In genomic region chr5:53438486-53439472, GRCh38 we compare ENCODE assay signal across 21 cellular contexts. TPM values are rescaled to one million over a fixed set of nuclear protein-coding genes. Genes with fewer than 3 reads are reported as not detected.
DNase-seq lines count a peak whose midpoint lies in the region; ATAC-seq and TF ChIP-seq lines count a peak whose summit lies in the region.
"Had no signal": no experiment of that assay in that cellular context is flagged by ENCODE, and none has a peak within 500 bp of the region (broad histone marks: within the 10 kb centered on the region; RNA-seq: fewer than 3 reads in every experiment).

No MANE protein-coding gene starts in this region.

- no peaks in the 10 kb centered on the region for H3K36me3 ChIP-seq in BLaER1 treated with 17β-estradiol and CSF1 and Interleukin-3, amounts not matched to agents 10 nM and 100 nM
- H3K36me3 ChIP-seq in mammary epithelial cell (ENCODE audit: insufficient read depth, low read length) (no peaks in the 10 kb centered on the region), mesendoderm (ENCODE audit: control insufficient read depth, insufficient read depth, low read length) (no peaks in the 10 kb centered on the region), Karpas-422 (ENCODE audit: insufficient read depth, low read length) (no peaks in the 10 kb centered on the region)
- H3K36me3 ChIP-seq: BE2C, gastrocnemius medialis, HAP-1, vagina had no signal

- no peak overlapping the region for H3K56ac ChIP-seq in mesendoderm (ENCODE audit: low read length)

- no peak overlapping the region for H4K8ac ChIP-seq in mesendoderm (ENCODE audit: low read depth, low read length)

- dilution Hi-C loops in mammary epithelial cell (cut with HindIII; ENCODE audit: low sequenced_read_pairs), result no loop called here

- H3K9me2 ChIP-seq in Karpas-422 (replicated peaks; ENCODE audit: insufficient read depth, low read length), result no peaks in the 10 kb centered on the region

- H3K27ac ChIP-seq in BLaER1 treated with 17β-estradiol and CSF1 and Interleukin-3, amounts not matched to agents 10 nM and 100 nM, result peak overlapping the region in 5 of 11 experiments; percentile 25 to 56 (median 44); a peak in 6 of 22 replicates
- H3K27ac ChIP-seq in mammary epithelial cell (ENCODE audit: insufficient read depth, low read depth, low read length) (peak overlapping the region; percentile 24), mesendoderm (ENCODE audit: low read depth, low read length) (no peak overlapping the region), Karpas-422 (ENCODE audit: low read length) (no peak overlapping the region)
- H3K27ac ChIP-seq: gastrocnemius medialis, vagina, VCaP had no signal

- TF ChIP-seq CTCF in mammary epithelial cell (conservative IDR thresholded peaks at IDR 0.05 in 1 of 2, IDR thresholded peaks at IDR 0.05 in 1 of 2; ENCODE audit: extremely low read depth in 1 of 2, insufficient read depth in 1 of 2, low read depth in 1 of 2, low read length in 2 of 2), result peak in 1 of 2 donors; percentile 13

- peak; percentile 7 for DNase-seq in NAMALWA (ENCODE audit: low spot score)
- peak; percentile 64 for DNase-seq in mammary epithelial cell
- DNase-seq in mesendoderm, result no peak
- DNase-seq in KG1 (lab: John Stamatoyannopoulos, UW), result no peak
- DNase-seq in activated T-cell treated with anti-CD3 and anti-CD28 coated beads for 4 hours, result no peak
- no peak for DNase-seq in Karpas-422
- DNase-seq: activated naive CD8-positive, alpha-beta T cell treated with anti-CD3 and anti-CD28 coated beads for 36 hours; BE2C; gastrocnemius medialis; kidney glomerular epithelial cell; NCI-H1417; NCI-H524; SHP77; stimulated activated CD4-positive, alpha-beta T cell treated with anti-CD3 and anti-CD28 coated beads, Interleukin-4, amount 100 ng/mL, for 24 hours; stimulated activated naive CD4-positive, alpha-beta T cell had no signal

- H4K5ac ChIP-seq in mesendoderm (ENCODE audit: low read length), result no peak overlapping the region

- ATAC-seq in HG03135 (IDR thresholded peaks at IDR 0.05; ENCODE audit: unreplicated experiment), result no peak
- ATAC-seq: gastrocnemius medialis had no signal

- CTCF ChIA-PET in mammary epithelial cell (lab: Charles Lee; ENCODE audit: low non-redundant PET), result no interaction called here

- 52% methylated on average over 6 of the region's 6 CpGs for WGBS in mammary epithelial cell (ENCODE audit: low coverage, missing lambda C conversion rate)
- WGBS in mesendoderm (ENCODE audit: extremely low coverage, insufficient coverage, low lambda C conversion rate), result no CpG with 5 or more reads among the region's 6 CpGs

- H3K4me3 ChIP-seq in BLaER1 treated with 17β-estradiol and CSF1 and Interleukin-3, amounts not matched to agents 10 nM and 100 nM, result no peak overlapping the region; a peak in 1 of 20 replicates
- H3K4me3 ChIP-seq in mammary epithelial cell (replicated peaks in 1 of 3; ENCODE audit: insufficient read depth in 1 of 3, low read depth in 2 of 3, low read length in 3 of 3) (no peak overlapping the region), mesendoderm (ENCODE audit: low read length) (no peak overlapping the region), Karpas-422 (ENCODE audit: low read length) (no peak overlapping the region)
- H3K4me3 ChIP-seq: gastrocnemius medialis, HAP-1, vagina had no signal

- no peaks in the 10 kb centered on the region for H3K27me3 ChIP-seq in BLaER1 treated with 17β-estradiol and CSF1 and Interleukin-3, amounts not matched to agents 10 nM and 100 nM
- no peaks in the 10 kb centered on the region for H3K27me3 ChIP-seq in mammary epithelial cell (ENCODE audit: insufficient read depth, low read length)
- no peaks in the 10 kb centered on the region for H3K27me3 ChIP-seq in mesendoderm (ENCODE audit: insufficient read depth, low read length, poor library complexity)
- H3K27me3 ChIP-seq in Karpas-422 (ENCODE audit: low read length), result no peaks in the 10 kb centered on the region
- H3K27me3 ChIP-seq: BE2C, gastrocnemius medialis, vagina had no signal

- H3K23ac ChIP-seq in mesendoderm (ENCODE audit: low read length), result no peak overlapping the region

- no peaks in the 10 kb centered on the region for H3K79me1 ChIP-seq in mesendoderm (ENCODE audit: low read length)

- H4K20me1 ChIP-seq in BLaER1 treated with 17β-estradiol and CSF1 and Interleukin-3, amounts not matched to agents 10 nM and 100 nM, result no peaks in the 10 kb centered on the region
- no peaks in the 10 kb centered on the region for H4K20me1 ChIP-seq in mammary epithelial cell (ENCODE audit: insufficient read depth, low read length)
- H4K20me1 ChIP-seq in Karpas-422 (ENCODE audit: insufficient read depth, low read depth, low read length), result no peaks in the 10 kb centered on the region

- no TSS peak for BruUV-seq in mammary epithelial cell (replicated peaks; lab: Mats Ljungman, UMichigan)

- H3K79me2 ChIP-seq in mammary epithelial cell (ENCODE audit: insufficient read depth, low read length) (no peaks in the 10 kb centered on the region), mesendoderm (ENCODE audit: control insufficient read depth, insufficient read depth, low read length) (no peaks in the 10 kb centered on the region), Karpas-422 (ENCODE audit: low read length) (no peaks in the 10 kb centered on the region)

- H2BK15ac ChIP-seq in mesendoderm (replicated peaks; ENCODE audit: low read depth), result peak overlapping the region; percentile 85

- in situ Hi-C loops in mammary epithelial cell (cut with MboI; ENCODE audit: low sequenced_read_pairs in 2 of 2), result loop anchor here in 1 of 2 donors (25.0 kb wide), 1 partner anchor 276 kb away; no protein-coding TSS in a partner anchor

- no peak overlapping the region for H2BK5ac ChIP-seq in mesendoderm (ENCODE audit: low read length)

- H3K4me2 ChIP-seq in BLaER1 treated with 17β-estradiol and CSF1 and Interleukin-3, amounts not matched to agents 10 nM and 100 nM, result peak overlapping the region; percentile 25 to 68 (median 62); a peak in 21 of 22 replicates
- H3K4me2 ChIP-seq in mammary epithelial cell (ENCODE audit: insufficient read depth, low read depth, low read length) (peak overlapping the region; percentile 4), mesendoderm (ENCODE audit: low read length) (no peak overlapping the region), Karpas-422 (ENCODE audit: low read depth, low read length, poor library complexity, severe bottlenecking) (no peak overlapping the region)

- H3K4ac ChIP-seq in mesendoderm (ENCODE audit: low read depth, low read length), result no peak overlapping the region

- no peak overlapping the region for H2BK120ac ChIP-seq in mesendoderm (ENCODE audit: low read depth, low read length)

- H2AFZ ChIP-seq in mammary epithelial cell (ENCODE audit: low read depth, low read length) (peak overlapping the region; percentile 68), Karpas-422 (ENCODE audit: low read length) (no peak overlapping the region)

- intact Hi-C loops in mammary epithelial cell (cut with micrococcal nuclease), result loop anchor here (2.0 kb wide), 1 partner anchor 40 kb away; no protein-coding TSS in a partner anchor

- H2AK5ac ChIP-seq in mesendoderm (ENCODE audit: low read length), result no peak overlapping the region

- no peak overlapping the region for H3K9ac ChIP-seq in BLaER1 treated with 17β-estradiol and CSF1 and Interleukin-3, amounts not matched to agents 10 nM and 100 nM
- no peak overlapping the region for H3K9ac ChIP-seq in mammary epithelial cell (ENCODE audit: insufficient read depth, low read length)
- H3K9ac ChIP-seq in mesendoderm (ENCODE audit: low read length), result no peak overlapping the region
- no peak overlapping the region for H3K9ac ChIP-seq in Karpas-422 (ENCODE audit: low read length)

- no peaks in the 10 kb centered on the region for H3K9me3 ChIP-seq in BLaER1 treated with 17β-estradiol and CSF1 and Interleukin-3, amounts not matched to agents 10 nM and 100 nM (replicated peaks in 1 of 11)
- H3K9me3 ChIP-seq in mammary epithelial cell (replicated peaks; ENCODE audit: insufficient read depth, low read length) (no peaks in the 10 kb centered on the region), Karpas-422 (ENCODE audit: low read length) (no peaks in the 10 kb centered on the region)
- H3K9me3 ChIP-seq: BE2C, gastrocnemius medialis, HAP-1, vagina had no signal

- peaks cover 14 to 26% (median 22%) of the 10 kb centered on the region in 10 experiments for H3K4me1 ChIP-seq in BLaER1 treated with 17β-estradiol and CSF1 and Interleukin-3, amounts not matched to agents 10 nM and 100 nM
- peaks cover 17% of the 10 kb centered on the region for H3K4me1 ChIP-seq in mammary epithelial cell (ENCODE audit: insufficient read depth, low read length)
- H3K4me1 ChIP-seq in mesendoderm (ENCODE audit: control insufficient read depth, low read depth, low read length), result no peaks in the 10 kb centered on the region
- H3K4me1 ChIP-seq in Karpas-422 (ENCODE audit: low read length), result no peaks in the 10 kb centered on the region
- H3K4me1 ChIP-seq: BE2C, gastrocnemius medialis, HAP-1, vagina had no signal

- no peak overlapping the region for H3K18ac ChIP-seq in mesendoderm (ENCODE audit: low read length)

RNA-seq across cellular contexts. Expression of gene FST, which starts 41.6 kb away (rescaled TPM):
- total RNA-seq in mammary epithelial cell, result 100 to 1,000 TPM; 185 to 488 TPM
- 324 TPM for polyA plus RNA-seq in mammary epithelial cell
- 312 TPM for polyA minus RNA-seq in mammary epithelial cell
- polyA plus RNA-seq in mesendoderm (2013, experiment 1 of 2), result 89.5 TPM
- 99.0 TPM for polyA plus RNA-seq in mesendoderm (2013, experiment 2 of 2)
- total RNA-seq in Karpas-422 (2014; rRNA removed; shearing (Covaris generic); ENCODE audit: low replicate concordance), result not detected in 2 replicates
- total RNA-seq: HT-29 had no signal

Comparison
In these comparisons a context has a peak if more than half of its experiments do, and no peak if none do; other contexts are left out.
1. H3K4me2 ChIP-seq: peak in BLaER1 treated with 17β-estradiol and CSF1 and Interleukin-3, amounts not matched to agents 10 nM and 100 nM (11 of 11) and mammary epithelial cell (single experiment); none in mesendoderm (single experiment) and Karpas-422 (single experiment).
2. DNase-seq: peak in NAMALWA (single experiment) and mammary epithelial cell (single experiment); none in mesendoderm (single experiment), KG1 (single experiment), activated T-cell treated with anti-CD3 and anti-CD28 coated beads for 4 hours (single experiment) and Karpas-422 (single experiment).
3. RNA of gene FST, which starts 41.6 kb away (total RNA-seq): 185 to 488 TPM in mammary epithelial cell; not detected in Karpas-422; every median in the first group is over 100 times any median in the second.